8 cellular contexts compared by ENCODE assay signal in genomic region chr2:196274387-196274809, GRCh38.
DNase-seq lines count a peak whose midpoint lies in the region; ATAC-seq and TF ChIP-seq lines count a peak whose summit lies in the region.

No MANE protein-coding gene starts in this region.

- WGBS in psoas muscle, 3 donors, result 11 to 17% (median 12%) methylated on average over 1 of the region's 1 CpG

- H3K4me1 ChIP-seq in naive thymus-derived CD4-positive, alpha-beta T cell (ENCODE audit: control insufficient read depth in 2 of 2, insufficient read depth in 2 of 2, low read length in 2 of 2), result peaks cover 21 to 38% of the 10 kb centered on the region in 2 donors
- no peaks in the 10 kb centered on the region for H3K4me1 ChIP-seq in psoas muscle

- H3K4me1 Mint-ChIP-seq in naive thymus-derived CD4-positive, alpha-beta T cell, result peaks cover 30 to 62% (median 55%) of the 10 kb centered on the region in 7 donors

- CTCF ChIA-PET in naive thymus-derived CD4-positive, alpha-beta T cell (lab: Charles Lee), result interaction anchor here (0.7 to 6.1 kb wide), 10 partner anchors 20 to 207 kb away, joined by 3 to 72 read pairs (median 12); partner anchors contain the start of gene DNAH7

- ATAC-seq in GM21367 (IDR thresholded peaks at IDR 0.05; ENCODE audit: unreplicated experiment) (peak; percentile 42), HG02970 (IDR thresholded peaks at IDR 0.05; ENCODE audit: low FRiP score, unreplicated experiment) (no peak), psoas muscle (no peak)
- peak; percentile 81 for ATAC-seq in naive thymus-derived CD4-positive, alpha-beta T cell

- H3K9me3 Mint-ChIP-seq in naive thymus-derived CD4-positive, alpha-beta T cell, result peaks cover 0 to 1% (median 0%) of the 10 kb centered on the region in 11 donors

- peaks cover 0 to 15% (median 3%) of the 10 kb centered on the region in 5 donors for H3K36me3 Mint-ChIP-seq in naive thymus-derived CD4-positive, alpha-beta T cell

- TF ChIP-seq CTCF in psoas muscle (IDR thresholded peaks at IDR 0.05), result no peak

- H3K36me3 ChIP-seq in naive thymus-derived CD4-positive, alpha-beta T cell (ENCODE audit: control insufficient read depth in 2 of 3, insufficient read depth in 3 of 3, low read length in 3 of 3), result no peaks in the 10 kb centered on the region
- H3K36me3 ChIP-seq in psoas muscle (ENCODE audit: insufficient read depth in 1 of 2, low read depth in 1 of 2), result no peaks in the 10 kb centered on the region

- intact Hi-C loops in naive thymus-derived CD4-positive, alpha-beta T cell (cut with micrococcal nuclease), result loop anchor here in 1 of 2 donors (1.0 to 2.0 kb wide), 2 partner anchors 11 to 48 kb away; no protein-coding TSS in a partner anchor
- intact Hi-C loops in psoas muscle (cut with DNase I), result no loop called here

- POLR2A ChIA-PET in naive thymus-derived CD4-positive, alpha-beta T cell (lab: Charles Lee), result interaction anchor here (0.6 to 3.9 kb wide), 13 partner anchors 12 to 196 kb away, joined by 3 to 40 read pairs (median 7); partner anchors contain the start of gene STK17B

- H3K27me3 ChIP-seq in naive thymus-derived CD4-positive, alpha-beta T cell (ENCODE audit: control insufficient read depth in 2 of 2, insufficient read depth in 2 of 2, low read length in 2 of 2), result no peaks in the 10 kb centered on the region
- H3K27me3 ChIP-seq in psoas muscle (ENCODE audit: insufficient read depth in 3 of 3, low read length in 2 of 3), result no peaks in the 10 kb centered on the region

- H3K27me3 Mint-ChIP-seq in naive thymus-derived CD4-positive, alpha-beta T cell, result no peaks in the 10 kb centered on the region

- H3K4me3 Mint-ChIP-seq in naive thymus-derived CD4-positive, alpha-beta T cell, result peak overlapping the region; percentile 39 to 85 (median 70)

- H3K27ac ChIP-seq in naive thymus-derived CD4-positive, alpha-beta T cell (ENCODE audit: low read depth, low read length), result peak overlapping the region; percentile 63
- H3K27ac ChIP-seq in psoas muscle, result no peak overlapping the region

- no peaks in the 10 kb centered on the region for H3K9me3 ChIP-seq in naive thymus-derived CD4-positive, alpha-beta T cell (ENCODE audit: control insufficient read depth in 2 of 3, low read length in 3 of 3)
- no peaks in the 10 kb centered on the region for H3K9me3 ChIP-seq in psoas muscle

- H3K4me3 ChIP-seq in naive thymus-derived CD4-positive, alpha-beta T cell (ENCODE audit: low read length), result no peak overlapping the region
- no peak overlapping the region for H3K4me3 ChIP-seq in psoas muscle

- H3K27ac Mint-ChIP-seq in naive thymus-derived CD4-positive, alpha-beta T cell, result peak overlapping the region; percentile 40 to 99 (median 92)

- peak; percentile 53 for DNase-seq in DMS79 (lab: John Stamatoyannopoulos, UW)
- peak; percentile 77 for DNase-seq in NCI-H1105 (lab: John Stamatoyannopoulos, UW)
- DNase-seq in amniotic epithelial cell (ENCODE audit: low read depth), result peak; percentile 67
- peak in 6 of 9 donors; percentile 37 to 72 (median 42) for DNase-seq in naive thymus-derived CD4-positive, alpha-beta T cell
- no peak for DNase-seq in SK-N-DZ (ENCODE audit: low spot score)
- no peak for DNase-seq in psoas muscle

Comparison
In these comparisons a context has a peak if more than half of its experiments do, and no peak if none do; other contexts are left out.
1. DNase-seq: peak in DMS79 (single experiment), NCI-H1105 (single experiment), amniotic epithelial cell (single experiment) and naive thymus-derived CD4-positive, alpha-beta T cell (6 of 9); none in SK-N-DZ (single experiment) and psoas muscle (0 of 2).
2. ATAC-seq: peak in GM21367 (single experiment) and naive thymus-derived CD4-positive, alpha-beta T cell (single experiment); none in HG02970 (single experiment) and psoas muscle (0 of 4).